15 cellular contexts compared by ENCODE assay signal in genomic region chr1:50416553-50417453, GRCh38. TPM values are rescaled to one million over a fixed set of nuclear protein-coding genes. Genes with fewer than 3 reads are reported as not detected.
DNase-seq lines count a peak whose midpoint lies in the region; ATAC-seq and TF ChIP-seq lines count a peak whose summit lies in the region.
"Had no signal": no experiment of that assay in that cellular context is flagged by ENCODE, and none has a peak within 500 bp of the region (broad histone marks: within the 10 kb centered on the region; RNA-seq: fewer than 3 reads in every experiment).

No MANE protein-coding gene starts in this region.

- H3K9ac ChIP-seq in IMR-90 (ENCODE audit: low read depth, low read length): no peak overlapping the region

- H3K14ac ChIP-seq in IMR-90 (replicated peaks; ENCODE audit: low read depth, low read length): no peak overlapping the region

- no peaks in the 10 kb centered on the region for H3K79me2 ChIP-seq in hepatocyte

- H2BK120ac ChIP-seq in IMR-90 (ENCODE audit: low read depth, low read length): no peak overlapping the region

- no peaks in the 10 kb centered on the region for H4K20me1 ChIP-seq in IMR-90 (ENCODE audit: insufficient read depth, low read length)
- H4K20me1 ChIP-seq in hepatocyte (ENCODE audit: insufficient read depth, poor library complexity, severe bottlenecking): no peaks in the 10 kb centered on the region

- no peak overlapping the region for H3K4me3 Mint-ChIP-seq in activated CD4-positive, alpha-beta T cell treated with anti-CD3 and anti-CD28 coated beads, Interleukin-2, amount 10 ng/mL, durations not matched to agents 24 days and 14 days
- H3K4me3 Mint-ChIP-seq in progenitor cell of endocrine pancreas (ENCODE audit: low read depth): peak overlapping the region; percentile 31

- in situ Hi-C loops in IMR-90 (cut with MboI; ENCODE audit: low sequenced_read_pairs): no loop called here

- peak overlapping the region; percentile 27 for H2AFZ ChIP-seq in IMR-90 (replicated peaks; ENCODE audit: low read length, poor library complexity)
- peak overlapping the region; percentile 52 for H2AFZ ChIP-seq in hepatocyte

- DNase-seq in activated CD4-positive, alpha-beta T cell treated with anti-CD3 and anti-CD28 coated beads, Interleukin-2, amount 10 ng/mL, durations not matched to agents 24 days and 14 days: peak; percentile 53
- DNase-seq in activated CD4-positive, alpha-beta T cell treated with anti-CD3 and anti-CD28 coated beads, Interleukin-2, amount 50 U/mL, for 1 hour: no peak
- DNase-seq in IMR-90 (no peak), hepatocyte (ENCODE audit: low spot score) (no peak), progenitor cell of endocrine pancreas (ENCODE audit: low spot score, unreplicated experiment) (no peak), GDM1 (lab: John Stamatoyannopoulos, UW) (no peak), NAMALWA (ENCODE audit: low spot score) (no peak)
- no peak for DNase-seq in NK-92 treated with Interleukin-12 subunit alpha and Interleukin-12 subunit beta, amount 100 ng/mL, for 24 hours (lab: John Stamatoyannopoulos, UW)
- DNase-seq: cortex of kidney; KBM-7; naive thymus-derived CD8-positive, alpha-beta T cell; NCI-H1436; NCI-H526 treated with DMSO at 0.1 percent for 48 hours; RPMI8226; upper lobe of right lung had no signal

- no peak overlapping the region for H4K91ac ChIP-seq in IMR-90 (ENCODE audit: insufficient read depth, low read depth, low read length)

- H3K9me1 ChIP-seq in IMR-90 (ENCODE audit: insufficient read depth, low read length): no peaks in the 10 kb centered on the region

- POLR2A ChIA-PET in IMR-90 (lab: Charles Lee; ENCODE audit: unreplicated experiment): no interaction called here

- no peak overlapping the region for H2AK9ac ChIP-seq in IMR-90 (replicated peaks; ENCODE audit: low read depth, low read length, poor library complexity)

- H3K4me1 Mint-ChIP-seq in activated CD4-positive, alpha-beta T cell treated with anti-CD3 and anti-CD28 coated beads, Interleukin-2, amount 10 ng/mL, durations not matched to agents 24 days and 14 days: peaks cover 12% of the 10 kb centered on the region
- peaks cover 5% of the 10 kb centered on the region for H3K4me1 Mint-ChIP-seq in progenitor cell of endocrine pancreas (ENCODE audit: low read depth)

- H3K79me1 ChIP-seq in IMR-90 (ENCODE audit: low read depth in 1 of 2, low read length in 2 of 2): no peaks in the 10 kb centered on the region

- H3K27ac ChIP-seq in IMR-90 (ENCODE audit: insufficient read depth, low read length): no peak overlapping the region
- no peak overlapping the region for H3K27ac ChIP-seq in hepatocyte
- H3K27ac ChIP-seq: upper lobe of right lung had no signal

- intact Hi-C loops in activated CD4-positive, alpha-beta T cell treated with anti-CD3 and anti-CD28 coated beads, Interleukin-2, amount 10 ng/mL, durations not matched to agents 24 days and 14 days (cut with micrococcal nuclease): no loop called here
- intact Hi-C loops in IMR-90 (cut with micrococcal nuclease): no loop called here

- H3K4me2 ChIP-seq in IMR-90 (ENCODE audit: low read depth, low read length) (peak overlapping the region; percentile 31; the same call in 1 of the 2 replicates), hepatocyte (peak overlapping the region; percentile 65)

- no peak overlapping the region for H4K8ac ChIP-seq in IMR-90 (ENCODE audit: low read depth in 2 of 2, low read length in 2 of 2)

- no peaks in the 10 kb centered on the region for H3K9me2 ChIP-seq in hepatocyte (replicated peaks; ENCODE audit: insufficient read depth)

- TF ChIP-seq CTCF in IMR-90 (conservative IDR thresholded peaks at IDR 0.05; ENCODE audit: low read depth, low read length) (no peak), hepatocyte (IDR thresholded peaks at IDR 0.05; ENCODE audit: poor library complexity) (no peak), progenitor cell of endocrine pancreas (IDR thresholded peaks at IDR 0.05; ENCODE audit: unreplicated experiment) (no peak)

- ATAC-seq in IMR-90 (ENCODE audit: low read depth): no peak
- ATAC-seq: naive thymus-derived CD8-positive, alpha-beta T cell; upper lobe of right lung had no signal

- no TSS peak for BruUV-seq in IMR-90 (replicated peaks; lab: Mats Ljungman, UMichigan)

- H3K4ac ChIP-seq in IMR-90 (ENCODE audit: low read depth, low read length): no peak overlapping the region

- peaks cover 15% of the 10 kb centered on the region for H3K36me3 Mint-ChIP-seq in activated CD4-positive, alpha-beta T cell treated with anti-CD3 and anti-CD28 coated beads, Interleukin-2, amount 10 ng/mL, durations not matched to agents 24 days and 14 days (ENCODE audit: low read depth)
- H3K36me3 Mint-ChIP-seq in progenitor cell of endocrine pancreas (ENCODE audit: insufficient read depth): no peaks in the 10 kb centered on the region
- H3K36me3 Mint-ChIP-seq: naive thymus-derived CD8-positive, alpha-beta T cell had no signal

- no peak overlapping the region for H2BK20ac ChIP-seq in IMR-90 (ENCODE audit: low read depth, low read length)

- peaks cover 12% of the 10 kb centered on the region for H3K9me3 Mint-ChIP-seq in activated CD4-positive, alpha-beta T cell treated with anti-CD3 and anti-CD28 coated beads, Interleukin-2, amount 10 ng/mL, durations not matched to agents 24 days and 14 days
- H3K9me3 Mint-ChIP-seq in progenitor cell of endocrine pancreas (ENCODE audit: low read depth): no peaks in the 10 kb centered on the region

- CTCF ChIA-PET in IMR-90 (lab: Yijun Ruan, JAX): no interaction called here

- H2BK5ac ChIP-seq in IMR-90 (ENCODE audit: low read depth, low read length, poor library complexity, severe bottlenecking): no peak overlapping the region

- peaks cover 2% of the 10 kb centered on the region; the same call in 1 of the 2 replicates for H3K4me1 ChIP-seq in IMR-90 (ENCODE audit: control insufficient read depth, insufficient read depth, low read length)
- peaks cover 22% of the 10 kb centered on the region for H3K4me1 ChIP-seq in hepatocyte (ENCODE audit: insufficient read depth)

- H3K18ac ChIP-seq in IMR-90 (ENCODE audit: low read depth, low read length): no peak overlapping the region

- peak overlapping the region; percentile 45 for H3K27ac Mint-ChIP-seq in activated CD4-positive, alpha-beta T cell treated with anti-CD3 and anti-CD28 coated beads, Interleukin-2, amount 10 ng/mL, durations not matched to agents 24 days and 14 days
- H3K27ac Mint-ChIP-seq in progenitor cell of endocrine pancreas: no peak overlapping the region

- TF ChIP-seq RAD21 in IMR-90 (IDR thresholded peaks at IDR 0.05; ENCODE audit: low read length): no peak

- H3K27me3 Mint-ChIP-seq in activated CD4-positive, alpha-beta T cell treated with anti-CD3 and anti-CD28 coated beads, Interleukin-2, amount 10 ng/mL, durations not matched to agents 24 days and 14 days: peaks cover 63% of the 10 kb centered on the region
- H3K27me3 Mint-ChIP-seq in progenitor cell of endocrine pancreas: peaks cover 83% of the 10 kb centered on the region

- H3K4me3 ChIP-seq in IMR-90 (ENCODE audit: insufficient read depth, low read depth, low read length) (no peak overlapping the region), hepatocyte (no peak overlapping the region)
- H3K4me3 ChIP-seq: upper lobe of right lung had no signal

- H3K9me3 ChIP-seq in IMR-90 (ENCODE audit: control insufficient read depth, insufficient read depth, low read length) (peaks cover 3% of the 10 kb centered on the region; the same call in 1 of the 2 replicates), hepatocyte (ENCODE audit: low read depth) (no peaks in the 10 kb centered on the region)
- H3K9me3 ChIP-seq: upper lobe of right lung had no signal

- dilution Hi-C loops in IMR-90 (cut with HindIII; ENCODE audit: low sequenced_read_pairs, unreplicated experiment): no loop called here

- no peak for TF ChIP-seq POLR2A in IMR-90 (IDR thresholded peaks at IDR 0.05; ENCODE audit: low read depth, low read length)

- no peak overlapping the region for H2BK15ac ChIP-seq in IMR-90 (ENCODE audit: low read depth, low read length)

- H3K56ac ChIP-seq in IMR-90 (ENCODE audit: extremely low read depth, insufficient read depth, low read length): no peak overlapping the region

- H3K36me3 ChIP-seq in IMR-90 (ENCODE audit: control insufficient read depth, insufficient read depth, low read length): no peaks in the 10 kb centered on the region
- H3K36me3 ChIP-seq in hepatocyte (replicated peaks; ENCODE audit: insufficient read depth, low read depth): no peaks in the 10 kb centered on the region
- H3K36me3 ChIP-seq: upper lobe of right lung had no signal

- H3K27me3 ChIP-seq in IMR-90 (ENCODE audit: control insufficient read depth, insufficient read depth, low read length) (peaks cover 89% of the 10 kb centered on the region), hepatocyte (peaks cover 94% of the 10 kb centered on the region)

- no peak overlapping the region for H4K5ac ChIP-seq in IMR-90 (ENCODE audit: low read depth, low read length)

- WGBS in IMR-90 (ENCODE audit: extremely low coverage in 2 of 2, insufficient read length in 1 of 2), 2 experiments: 2% methylated on average over 17 of the region's 46 CpGs; no CpG with 5 or more reads in 1 of the 2 experiments
- 3% methylated on average over 45 of the region's 46 CpGs for WGBS in hepatocyte (ENCODE audit: low lambda C conversion rate, missing lambda C conversion rate)

- H3K23ac ChIP-seq in IMR-90 (ENCODE audit: low read depth, low read length): no peak overlapping the region

- no peak overlapping the region for H2AK5ac ChIP-seq in IMR-90 (ENCODE audit: low read depth, low read length)

TF ChIP-seq in IMR-90, 13 proteins besides CTCF, POLR2A, EP300 and RAD21:
- TF ChIP-seq BHLHE40 (IDR thresholded peaks at IDR 0.05; ENCODE audit: low read depth, low read length): no peak

RNA-seq across cellular contexts. Expression of gene DMRTA2, which starts 6.4 kb away (rescaled TPM):
- total RNA-seq in activated CD4-positive, alpha-beta T cell treated with anti-CD3 and anti-CD28 coated beads, Interleukin-2, amount 10 ng/mL, durations not matched to agents 24 days and 14 days: not detected in 2 replicates
- total RNA-seq in IMR-90 (2012; rRNA removed): not detected in 2 replicates
- polyA plus RNA-seq in IMR-90 (2012; rRNA removed): 0.02 TPM in 1 of 2 replicates, not detected in the other
- 0.01 TPM in 1 of 2 replicates, not detected in the other for polyA plus RNA-seq in IMR-90 (2012; cell fraction: cytosol; rRNA removed)
- 0.05 TPM in 1 of 2 replicates, not detected in the other for polyA plus RNA-seq in IMR-90 (2012; cell fraction: nucleus; rRNA removed; ENCODE audit: low replicate concordance)
- total RNA-seq in hepatocyte: 0.10 TPM in 1 of 2 replicates, not detected in the other
- polyA plus RNA-seq in hepatocyte: not detected in 2 replicates
- 0.20 TPM in 1 of 2 replicates, not detected in the other for total RNA-seq in progenitor cell of endocrine pancreas
- total RNA-seq: naive thymus-derived CD8-positive, alpha-beta T cell; upper lobe of right lung had no signal
- polyA plus RNA-seq: naive thymus-derived CD8-positive, alpha-beta T cell had no signal
